9 cellular contexts compared by ENCODE assay signal in the genomic region with DNA sequence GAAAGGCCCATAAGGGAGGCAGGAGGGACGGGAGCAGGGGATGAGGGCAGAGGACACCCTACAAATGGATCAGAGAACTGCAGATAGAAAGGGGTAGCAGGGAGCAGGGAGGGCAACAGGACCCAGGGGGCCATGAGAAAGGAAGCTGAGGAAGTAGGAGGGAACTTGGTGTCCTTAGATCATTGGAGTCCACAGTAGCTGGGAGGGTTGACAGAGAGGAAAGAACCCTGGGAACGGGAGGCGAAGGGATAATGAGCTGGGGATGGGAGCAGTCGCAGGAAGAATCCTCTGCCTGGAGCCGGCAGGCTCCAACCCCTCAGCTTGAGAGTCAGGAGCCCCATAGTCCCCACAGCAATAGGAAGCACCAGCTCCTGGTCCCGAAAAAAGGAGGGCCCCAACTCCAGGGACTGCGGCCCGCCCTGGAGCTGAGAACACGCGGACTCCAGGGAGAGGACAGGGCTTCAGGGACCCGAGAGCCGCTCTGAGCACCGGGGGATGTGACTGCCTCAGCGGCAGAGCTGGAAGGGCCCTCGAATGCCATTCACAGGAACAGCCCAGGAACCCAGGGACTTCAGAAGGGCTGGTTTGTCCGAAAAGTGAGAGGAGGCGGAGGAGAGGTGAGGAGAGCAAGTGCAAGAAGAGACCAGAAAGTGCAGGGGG. TPM values are rescaled to one million over a fixed set of nuclear protein-coding genes. Genes with fewer than 3 reads are reported as not detected.
DNase-seq lines count a peak whose midpoint lies in the region; ATAC-seq and TF ChIP-seq lines count a peak whose summit lies in the region.
"Had no signal": no experiment of that assay in that cellular context is flagged by ENCODE, and none has a peak within 500 bp of the region (broad histone marks: within the 10 kb centered on the region; RNA-seq: fewer than 3 reads in every experiment).

No MANE protein-coding gene starts in this region.

- ATAC-seq in HG03135 (IDR thresholded peaks at IDR 0.05; ENCODE audit: unreplicated experiment) (no peak), GM21786 (IDR thresholded peaks at IDR 0.05; ENCODE audit: unreplicated experiment) (no peak), GM21529 (IDR thresholded peaks at IDR 0.05; ENCODE audit: unreplicated experiment) (no peak)

- no peak overlapping the region for H3K4me3 ChIP-seq in CD8-positive, alpha-beta memory T cell (ENCODE audit: low read length)
- H3K4me3 ChIP-seq in NT2/D1 (ENCODE audit: insufficient read length, low read depth): peak overlapping the region; percentile 19
- H3K4me3 ChIP-seq in parathyroid adenoma (ENCODE audit: low read depth, low read length): peak overlapping the region; percentile 27

- H3K36me3 Mint-ChIP-seq in CD8-positive, alpha-beta memory T cell: peaks cover 0 to 1% (median 0%) of the 10 kb centered on the region in 3 donors
- no peaks in the 10 kb centered on the region for H3K36me3 Mint-ChIP-seq in glutamatergic neuron (ENCODE audit: unreplicated experiment)

- H3K27ac ChIP-seq in CD8-positive, alpha-beta memory T cell (ENCODE audit: low read depth, low read length): no peak overlapping the region
- H3K27ac ChIP-seq in parathyroid adenoma: no peak overlapping the region

- H3K9me3 Mint-ChIP-seq in CD8-positive, alpha-beta memory T cell: no peaks in the 10 kb centered on the region
- H3K9me3 Mint-ChIP-seq in glutamatergic neuron (ENCODE audit: unreplicated experiment): peaks cover 7% of the 10 kb centered on the region

- DNase-seq in CD8-positive, alpha-beta memory T cell: no peak
- DNase-seq in NT2/D1 (ENCODE audit: low read depth, low spot score) (no peak), glutamatergic neuron (peak; percentile 36), NCI-H1694 (lab: John Stamatoyannopoulos, UW) (no peak)
- DNase-seq: NCI-H345 had no signal

- TF ChIP-seq CTCF in glutamatergic neuron (IDR thresholded peaks at IDR 0.05; ENCODE audit: partially characterized antibody, unreplicated experiment): no peak
- TF ChIP-seq CTCF in parathyroid adenoma (IDR thresholded peaks at IDR 0.05): no peak

- peaks cover 28% of the 10 kb centered on the region for H3K4me1 ChIP-seq in CD8-positive, alpha-beta memory T cell (ENCODE audit: insufficient read depth, low read length)
- peaks cover 5% of the 10 kb centered on the region for H3K4me1 ChIP-seq in NT2/D1 (ENCODE audit: insufficient read depth, insufficient read length)
- peaks cover 4% of the 10 kb centered on the region for H3K4me1 ChIP-seq in parathyroid adenoma

- H3K36me3 ChIP-seq in CD8-positive, alpha-beta memory T cell (ENCODE audit: insufficient read depth, low read length): no peaks in the 10 kb centered on the region
- H3K36me3 ChIP-seq in NT2/D1 (ENCODE audit: insufficient read depth, insufficient read length, low read length) (no peaks in the 10 kb centered on the region), parathyroid adenoma (ENCODE audit: control insufficient read depth, insufficient read depth, low read length) (no peaks in the 10 kb centered on the region)

- peak overlapping the region; percentile 90 for H2AFZ ChIP-seq in parathyroid adenoma

- POLR2A ChIA-PET in CD8-positive, alpha-beta memory T cell (lab: Charles Lee): interaction anchor here (0.6 to 1.1 kb wide), 3 partner anchors 10 to 117 kb away, joined by 3 to 5 read pairs (median 4); no protein-coding TSS in a partner anchor

- H3K4me2 ChIP-seq in parathyroid adenoma (ENCODE audit: low read length): peak overlapping the region; percentile 97

- H3K4me3 Mint-ChIP-seq in CD8-positive, alpha-beta memory T cell: peak overlapping the region; percentile 21 to 92 (median 87)
- H3K4me3 Mint-ChIP-seq in glutamatergic neuron (ENCODE audit: unreplicated experiment): peak overlapping the region; percentile 84

- H3K9ac ChIP-seq in NT2/D1 (ENCODE audit: insufficient read length, low read depth) (peak overlapping the region; percentile 21), parathyroid adenoma (no peak overlapping the region)

- peaks cover 38 to 41% (median 39%) of the 10 kb centered on the region in 3 donors for H3K4me1 Mint-ChIP-seq in CD8-positive, alpha-beta memory T cell
- peaks cover 14% of the 10 kb centered on the region for H3K4me1 Mint-ChIP-seq in glutamatergic neuron (ENCODE audit: low read depth, unreplicated experiment)

- peak overlapping the region in 2 of 8 donors; percentile 34 to 56 for H3K27ac Mint-ChIP-seq in CD8-positive, alpha-beta memory T cell
- H3K27ac Mint-ChIP-seq in glutamatergic neuron (ENCODE audit: unreplicated experiment): peak overlapping the region; percentile 49

- H3K27me3 Mint-ChIP-seq in CD8-positive, alpha-beta memory T cell: peaks cover 50 to 56% of the 10 kb centered on the region in 2 donors
- H3K27me3 Mint-ChIP-seq in glutamatergic neuron (ENCODE audit: unreplicated experiment): peaks cover 24% of the 10 kb centered on the region

- H3K9me3 ChIP-seq in CD8-positive, alpha-beta memory T cell (ENCODE audit: low read length): no peaks in the 10 kb centered on the region
- no peaks in the 10 kb centered on the region for H3K9me3 ChIP-seq in NT2/D1 (ENCODE audit: insufficient read depth, low read length)
- H3K9me3 ChIP-seq in parathyroid adenoma (ENCODE audit: control insufficient read depth, low read length): no peaks in the 10 kb centered on the region

- CTCF ChIA-PET in CD8-positive, alpha-beta memory T cell (lab: Charles Lee): interaction anchor here (0.8 to 3.1 kb wide), 6 partner anchors 9 to 321 kb away, joined by 3 to 24 read pairs (median 3); no protein-coding TSS in a partner anchor

- peaks cover 11% of the 10 kb centered on the region for H3K27me3 ChIP-seq in CD8-positive, alpha-beta memory T cell (ENCODE audit: insufficient read depth, low read length, poor library complexity, severe bottlenecking)
- H3K27me3 ChIP-seq in NT2/D1 (ENCODE audit: insufficient read depth, insufficient read length) (peaks cover 62% of the 10 kb centered on the region), parathyroid adenoma (ENCODE audit: control insufficient read depth, insufficient read depth, low read length) (no peaks in the 10 kb centered on the region)

- peaks cover 9% of the 10 kb centered on the region for H3K79me2 ChIP-seq in parathyroid adenoma

RNA-seq across cellular contexts. Expression of a gene that starts 32.7 kb away (rescaled TPM):
- 1,000 to 10,000 TPM; 1,371 to 1,390 TPM for total RNA-seq in CD8-positive, alpha-beta memory T cell
- 3,526 TPM for polyA plus RNA-seq in CD8-positive, alpha-beta memory T cell
- 60.2 TPM for total RNA-seq in glutamatergic neuron (ENCODE audit: unreplicated experiment)

Comparison
In these comparisons a context has a peak if more than half of its experiments do, and no peak if none do; other contexts are left out.
1. RNA of a gene that starts 32.7 kb away (total RNA-seq): 1,371 to 1,390 TPM in CD8-positive, alpha-beta memory T cell; 60.2 TPM in glutamatergic neuron (single experiment); every median in the first group is over 10 times any median in the second.